29 cellular contexts compared by ENCODE assay signal in the genomic region with DNA sequence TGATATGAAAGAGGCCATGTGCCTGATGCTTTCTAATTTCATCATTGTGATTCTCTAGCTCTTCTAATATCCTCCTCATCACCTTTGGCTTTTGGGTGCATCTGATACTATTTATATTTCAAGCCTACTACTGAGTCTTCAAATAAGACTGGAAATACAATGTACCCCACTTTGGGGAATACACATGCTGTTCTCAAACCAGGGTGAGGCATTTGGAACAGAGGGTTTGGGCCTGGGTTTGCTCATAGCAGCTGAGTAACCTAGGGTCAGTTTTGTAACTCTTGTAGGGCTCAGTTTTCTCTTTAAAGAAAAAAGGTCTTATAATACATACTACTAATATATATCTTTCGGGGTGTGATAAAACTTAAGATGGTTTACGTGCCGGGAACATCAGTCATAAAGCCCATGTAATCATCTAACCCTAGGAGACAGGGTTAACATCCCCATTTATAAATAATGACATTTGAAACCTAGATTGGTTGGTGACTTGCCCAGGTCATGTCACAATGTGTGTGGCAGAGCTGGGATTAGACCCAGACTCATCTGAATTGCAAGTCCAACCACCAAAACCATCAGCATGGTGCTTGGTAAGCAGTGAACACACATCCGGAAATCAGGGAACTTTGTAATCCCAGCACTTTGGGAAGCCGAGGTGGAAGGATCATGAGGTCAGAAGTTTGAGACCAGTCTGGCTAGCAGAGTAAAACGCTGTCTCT. TPM values are rescaled to one million over a fixed set of nuclear protein-coding genes. Genes with fewer than 3 reads are reported as not detected.
"Had no signal": no experiment of that assay in that cellular context is flagged by ENCODE, and none has a peak within 500 bp of the region (broad histone marks: within the 10 kb centered on the region; RNA-seq: fewer than 3 reads in every experiment).

No MANE protein-coding gene starts in this region.

- H3K4me1 ChIP-seq: foreskin keratinocyte, heart right ventricle, left lung, lower lobe of right lung had no signal

- H3K4me3 ChIP-seq: coronary artery, dorsolateral prefrontal cortex, esophagus squamous epithelium, heart right ventricle, left lung, lower lobe of right lung, mucosa of descending colon had no signal

- H3K27me3 ChIP-seq: dorsolateral prefrontal cortex, esophagus squamous epithelium, heart right ventricle, left lung had no signal

- H3K27ac ChIP-seq: coronary artery, dorsolateral prefrontal cortex, epithelial cell of prostate, esophagus squamous epithelium, foreskin keratinocyte, heart right ventricle, left lung, lower lobe of right lung had no signal

- H3K36me3 ChIP-seq: esophagus squamous epithelium, heart right ventricle, left lung, lower lobe of right lung had no signal

- DNase-seq: dermis blood vessel endothelial cell; dorsolateral prefrontal cortex; effector CD8-positive, alpha-beta T cell; effector memory CD8-positive, alpha-beta T cell; endodermal cell; erythroblast; esophagus squamous epithelium; foreskin keratinocyte; glutamatergic neuron; head of caudate nucleus; heart right ventricle; hippocampal formation; left cardiac atrium; left lung; left ventricle myocardium superior; lower lobe of right lung; mesenchymal stem cell; mucosa of descending colon; naive B cell had no signal

- ATAC-seq: effector memory CD8-positive, alpha-beta T cell; esophagus mucosa; foreskin keratinocyte; heart right ventricle; left cardiac atrium; left lung; left ventricle myocardium superior; lower lobe of right lung; mucosa of descending colon had no signal

RNA-seq across cellular contexts. Expression of a gene that starts 23.0 kb away (rescaled TPM):
- total RNA-seq: dermis blood vessel endothelial cell, dorsolateral prefrontal cortex, endodermal cell, fibroblast of lung, fibroblast of villous mesenchyme, foreskin keratinocyte, frontal cortex, glomerular endothelial cell, heart right ventricle, kidney epithelial cell, left lung, left ventricle myocardium superior, lower leg skin, lower lobe of right lung, lung microvascular endothelial cell had no signal
- polyA plus RNA-seq: fibroblast of lung, foreskin keratinocyte, heart right ventricle had no signal

RNA-seq across cellular contexts. Expression of a gene that starts 44.5 kb away (rescaled TPM):
- total RNA-seq: dermis blood vessel endothelial cell, frontal cortex, glomerular endothelial cell, kidney epithelial cell, left lung, lower lobe of right lung, lung microvascular endothelial cell had no signal
